Comparison of ENCODE assay signal across 11 cellular contexts in genomic region chr20:33814238-33814712, GRCh38. TPM values are rescaled to one million over a fixed set of nuclear protein-coding genes. Genes with fewer than 3 reads are reported as not detected.
DNase-seq lines count a peak whose midpoint lies in the region; ATAC-seq lines count a peak whose summit lies in the region.
"Had no signal": no experiment of that assay in that cellular context is flagged by ENCODE, and none has a peak within 500 bp of the region (broad histone marks: within the 10 kb centered on the region; RNA-seq: fewer than 3 reads in every experiment).

No MANE protein-coding gene starts in this region.

- no peaks in the 10 kb centered on the region for H3K27me3 ChIP-seq in CD4-positive, CD25-positive, alpha-beta regulatory T cell (ENCODE audit: control insufficient read depth, insufficient read depth, low read length)
- no peaks in the 10 kb centered on the region for H3K27me3 ChIP-seq in effector memory CD4-positive, alpha-beta T cell (replicated peaks; ENCODE audit: control insufficient read depth, insufficient read depth, low read length, poor library complexity, severe bottlenecking)

- peak overlapping the region; percentile 62 to 90 (median 80) for H3K4me3 Mint-ChIP-seq in CD4-positive, CD25-positive, alpha-beta regulatory T cell
- H3K4me3 Mint-ChIP-seq in IgD-negative memory B cell (peak overlapping the region in 3 of 4 donors; percentile 1 to 79 (median 2)), naive B cell (peak overlapping the region in 6 of 8 donors; percentile 56 to 99 (median 90))

- peak in 1 of 3 donors; percentile 50 for DNase-seq in CD4-positive, CD25-positive, alpha-beta regulatory T cell
- no peak for DNase-seq in activated naive CD4-positive, alpha-beta T cell treated with anti-CD3 and anti-CD28 coated beads, Interleukin-2, amount 50 U/mL, for 72 hours (ENCODE audit: low spot score in 2 of 2)
- DNase-seq in naive B cell (no peak), DMS79 treated with DMSO at 0.1 percent for 48 hours (lab: John Stamatoyannopoulos, UW) (no peak), NCI-H1417 (lab: John Stamatoyannopoulos, UW) (no peak), GOT3 (lab: John Stamatoyannopoulos, UW) (no peak)
- no peak for DNase-seq in effector memory CD4-positive, alpha-beta T cell
- DNase-seq: left cardiac atrium, NCI-H1694 treated with DMSO at 0.1 percent for 48 hours had no signal

- peak overlapping the region in 2 of 3 donors; percentile 31 to 83 for H3K27ac Mint-ChIP-seq in CD4-positive, CD25-positive, alpha-beta regulatory T cell
- H3K27ac Mint-ChIP-seq in IgD-negative memory B cell (peak overlapping the region in 1 of 3 donors; percentile 85), naive B cell (peak overlapping the region in 5 of 6 donors; percentile 26 to 99 (median 67))
- peak overlapping the region; percentile 6 to 99 for H3K27ac Mint-ChIP-seq in activated naive CD4-positive, alpha-beta T cell treated with anti-CD3 and anti-CD28 coated beads, Interleukin-2, amount 50 U/mL, for 72 hours

- H3K9me3 Mint-ChIP-seq in CD4-positive, CD25-positive, alpha-beta regulatory T cell, result no peaks in the 10 kb centered on the region
- no peaks in the 10 kb centered on the region for H3K9me3 Mint-ChIP-seq in IgD-negative memory B cell
- no peaks in the 10 kb centered on the region for H3K9me3 Mint-ChIP-seq in activated naive CD4-positive, alpha-beta T cell treated with anti-CD3 and anti-CD28 coated beads, Interleukin-2, amount 50 U/mL, for 72 hours
- H3K9me3 Mint-ChIP-seq in naive B cell, result no peaks in the 10 kb centered on the region

- H3K36me3 ChIP-seq in CD4-positive, CD25-positive, alpha-beta regulatory T cell (ENCODE audit: control insufficient read depth, insufficient read depth, low read length), result peaks cover 8% of the 10 kb centered on the region
- no peaks in the 10 kb centered on the region for H3K36me3 ChIP-seq in effector memory CD4-positive, alpha-beta T cell (ENCODE audit: control insufficient read depth, insufficient read depth, low read length)

- peaks cover 42% of the 10 kb centered on the region for H3K4me1 ChIP-seq in CD4-positive, CD25-positive, alpha-beta regulatory T cell (ENCODE audit: control insufficient read depth, insufficient read depth, low read length, poor library complexity, severe bottlenecking)
- peaks cover 21% of the 10 kb centered on the region for H3K4me1 ChIP-seq in effector memory CD4-positive, alpha-beta T cell (ENCODE audit: control insufficient read depth, insufficient read depth, low read length, poor library complexity, severe bottlenecking)

- H3K27ac ChIP-seq in CD4-positive, CD25-positive, alpha-beta regulatory T cell (ENCODE audit: insufficient read depth, low read length, poor library complexity, severe bottlenecking), result no peak overlapping the region
- H3K27ac ChIP-seq in effector memory CD4-positive, alpha-beta T cell (ENCODE audit: insufficient read depth, low read length, poor library complexity, severe bottlenecking), result no peak overlapping the region
- H3K27ac ChIP-seq: RWPE1 had no signal

- peaks cover 21% of the 10 kb centered on the region for H3K36me3 Mint-ChIP-seq in CD4-positive, CD25-positive, alpha-beta regulatory T cell
- H3K36me3 Mint-ChIP-seq in IgD-negative memory B cell, result peaks cover 5% of the 10 kb centered on the region
- H3K36me3 Mint-ChIP-seq in activated naive CD4-positive, alpha-beta T cell treated with anti-CD3 and anti-CD28 coated beads, Interleukin-2, amount 50 U/mL, for 72 hours, result peaks cover 23 to 26% of the 10 kb centered on the region in 2 donors
- H3K36me3 Mint-ChIP-seq in naive B cell, result peaks cover 0 to 7% of the 10 kb centered on the region in 2 donors

- no peaks in the 10 kb centered on the region for H3K9me3 ChIP-seq in CD4-positive, CD25-positive, alpha-beta regulatory T cell (ENCODE audit: control insufficient read depth in 2 of 2, low read length in 2 of 2)
- no peaks in the 10 kb centered on the region for H3K9me3 ChIP-seq in effector memory CD4-positive, alpha-beta T cell (ENCODE audit: control insufficient read depth, low read length)

- H3K4me1 Mint-ChIP-seq in CD4-positive, CD25-positive, alpha-beta regulatory T cell, result peaks cover 16 to 82% (median 59%) of the 10 kb centered on the region in 4 donors
- H3K4me1 Mint-ChIP-seq in IgD-negative memory B cell (peaks cover 30 to 66% (median 44%) of the 10 kb centered on the region in 3 donors), naive B cell (peaks cover 61 to 79% (median 65%) of the 10 kb centered on the region in 3 donors)

- H3K27me3 Mint-ChIP-seq in CD4-positive, CD25-positive, alpha-beta regulatory T cell, result no peaks in the 10 kb centered on the region
- H3K27me3 Mint-ChIP-seq in IgD-negative memory B cell (no peaks in the 10 kb centered on the region), naive B cell (no peaks in the 10 kb centered on the region)

- no peak for ATAC-seq in CD4-positive, CD25-positive, alpha-beta regulatory T cell (ENCODE audit: low read depth in 2 of 2)
- peak in 1 of 2 donors; percentile 12 for ATAC-seq in activated naive CD4-positive, alpha-beta T cell treated with anti-CD3 and anti-CD28 coated beads, Interleukin-2, amount 50 U/mL, for 72 hours
- no peak for ATAC-seq in naive B cell (ENCODE audit: low read depth in 2 of 2)
- ATAC-seq: left cardiac atrium had no signal

- no peak overlapping the region for H3K4me3 ChIP-seq in CD4-positive, CD25-positive, alpha-beta regulatory T cell (ENCODE audit: low read depth, low read length)
- H3K4me3 ChIP-seq in effector memory CD4-positive, alpha-beta T cell (ENCODE audit: insufficient read depth, low read depth, low read length, poor library complexity, severe bottlenecking), result no peak overlapping the region

RNA-seq across cellular contexts. Expression of gene CHMP4B, which starts 3.1 kb away (rescaled TPM):
- total RNA-seq in CD4-positive, CD25-positive, alpha-beta regulatory T cell, result 49.0 TPM
- 1 to 10 TPM; 3.1 to 6.0 (median 4.2) TPM for polyA plus RNA-seq in CD4-positive, CD25-positive, alpha-beta regulatory T cell
- polyA plus RNA-seq in IgD-negative memory B cell, result 11.8 TPM
- 10 to 100 TPM; 80.0 to 81.4 TPM for total RNA-seq in activated naive CD4-positive, alpha-beta T cell treated with anti-CD3 and anti-CD28 coated beads, Interleukin-2, amount 50 U/mL, for 72 hours
- polyA plus RNA-seq in naive B cell (ENCODE audit: low read depth in 6 of 6), result 1 to 10 TPM; 1.3 to 8.0 (median 7.2) TPM

Comparison
In these comparisons a context has a peak if more than half of its experiments do, and no peak if none do; other contexts are left out.
1. H3K4me3 Mint-ChIP-seq: peak in every context shown above with its lines; median percentile 90 in naive B cell; 80 in CD4-positive, CD25-positive, alpha-beta regulatory T cell; 2 in IgD-negative memory B cell.